1 cellular context compared by ENCODE assay signal in the genomic region with DNA sequence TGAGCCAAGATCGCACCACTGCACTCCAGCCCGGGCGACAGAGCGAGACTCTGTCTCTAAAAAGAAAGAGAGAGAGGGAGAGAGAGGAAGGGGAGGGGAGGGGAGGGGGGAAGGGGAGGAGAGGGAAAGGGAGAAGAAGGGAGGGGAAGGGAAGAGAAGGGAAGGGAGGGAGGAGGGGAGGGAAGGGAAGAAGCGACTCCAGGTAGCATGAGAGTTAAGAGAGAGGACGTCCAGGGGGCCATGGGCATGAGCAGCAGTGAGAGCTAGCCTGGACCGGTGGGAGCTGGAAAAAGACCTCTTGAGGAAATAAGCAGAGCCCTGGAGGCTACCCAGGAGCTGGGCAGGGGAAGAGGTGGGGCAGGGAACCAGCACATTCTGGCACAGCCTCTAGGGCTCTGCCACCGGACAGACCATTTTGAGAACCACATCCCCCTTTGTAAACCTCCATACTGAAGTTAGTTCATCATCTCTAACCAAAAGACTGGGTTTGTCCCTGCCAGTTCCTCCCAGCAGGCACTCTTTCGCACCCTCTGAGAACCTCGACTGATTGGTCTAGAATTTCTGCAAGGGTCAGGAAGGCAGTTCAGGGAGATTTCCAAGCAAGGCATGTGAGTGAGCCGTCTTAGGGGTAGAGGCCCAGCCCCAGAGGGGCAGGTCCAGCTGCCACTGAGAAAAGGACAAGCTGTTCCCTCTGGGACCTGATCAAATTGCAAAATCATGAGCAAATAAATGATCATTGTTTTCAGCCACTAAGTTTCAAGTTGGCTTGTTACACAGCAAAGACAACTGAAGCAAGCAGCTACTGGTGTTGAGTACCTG.
TF ChIP-seq lines count a peak whose summit lies in the region.

No MANE protein-coding gene starts in this region.

TF ChIP-seq in HEK293, 187 proteins besides CTCF, POLR2A, EP300 and RAD21:
- TF ChIP-seq SETDB1 (IDR thresholded peaks at IDR 0.05; ENCODE audit: insufficient read length, low read length) = no peak
- TF ChIP-seq WT1 (tag by site-specific recombination; IDR thresholded peaks at IDR 0.05) = peak; percentile 60
- TF ChIP-seq ZNF335 (tag by site-specific recombination; conservative IDR thresholded peaks at IDR 0.05) = 0 out of 2 replicates have a peak, but pooled peaks have one; percentile 26
